ENCODE assay signal across 1 cellular context in genomic region chr4:102761478-102761790, GRCh38.
TF ChIP-seq lines count a peak whose summit lies in the region.

No MANE protein-coding gene starts in this region.

TF ChIP-seq in SK-N-SH treated with all-trans-retinoic acid at 6 μM for 48 hours, 23 proteins besides CTCF, POLR2A, EP300 and RAD21 (continued from another document):
- TF ChIP-seq, protein P1, sequence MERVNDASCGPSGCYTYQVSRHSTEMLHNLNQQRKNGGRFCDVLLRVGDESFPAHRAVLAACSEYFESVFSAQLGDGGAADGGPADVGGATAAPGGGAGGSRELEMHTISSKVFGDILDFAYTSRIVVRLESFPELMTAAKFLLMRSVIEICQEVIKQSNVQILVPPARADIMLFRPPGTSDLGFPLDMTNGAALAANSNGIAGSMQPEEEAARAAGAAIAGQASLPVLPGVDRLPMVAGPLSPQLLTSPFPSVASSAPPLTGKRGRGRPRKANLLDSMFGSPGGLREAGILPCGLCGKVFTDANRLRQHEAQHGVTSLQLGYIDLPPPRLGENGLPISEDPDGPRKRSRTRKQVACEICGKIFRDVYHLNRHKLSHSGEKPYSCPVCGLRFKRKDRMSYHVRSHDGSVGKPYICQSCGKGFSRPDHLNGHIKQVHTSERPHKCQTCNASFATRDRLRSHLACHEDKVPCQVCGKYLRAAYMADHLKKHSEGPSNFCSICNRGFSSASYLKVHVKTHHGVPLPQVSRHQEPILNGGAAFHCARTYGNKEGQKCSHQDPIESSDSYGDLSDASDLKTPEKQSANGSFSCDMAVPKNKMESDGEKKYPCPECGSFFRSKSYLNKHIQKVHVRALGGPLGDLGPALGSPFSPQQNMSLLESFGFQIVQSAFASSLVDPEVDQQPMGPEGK (CRISPR knock-in tag; IDR thresholded peaks at IDR 0.05; ENCODE audit: borderline replicate concordance): no peak
- TF ChIP-seq ZNF565 (CRISPR knock-in tag; conservative IDR thresholded peaks at IDR 0.05; ENCODE audit: low read depth): no peak
- no peak for TF ChIP-seq CSDC2 (CRISPR knock-in tag; IDR thresholded peaks at IDR 0.05)
